In the genomic region with DNA sequence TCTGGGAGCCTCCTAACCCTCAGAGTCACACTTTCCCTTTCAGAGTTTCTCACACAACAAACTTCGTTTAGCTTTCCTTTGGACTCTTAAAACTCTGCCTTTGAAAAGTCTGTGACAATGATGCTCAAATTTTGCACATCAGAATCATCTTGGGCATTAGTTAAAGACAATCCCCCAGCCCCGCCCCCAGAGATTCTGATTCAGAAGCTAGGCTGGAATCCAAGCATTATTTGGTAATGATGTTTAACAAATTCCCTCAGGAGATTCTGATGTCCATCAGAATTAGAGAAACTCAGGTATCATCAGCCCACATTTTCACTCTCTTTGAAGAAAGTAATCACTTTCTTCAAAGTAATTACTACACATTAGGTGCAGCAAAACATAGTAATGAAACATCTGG, we compare ENCODE assay signal across 14 cellular contexts.
"Had no signal": no experiment of that assay in that cellular context is flagged by ENCODE, and none has a peak within 500 bp of the region (broad histone marks: within the 10 kb centered on the region; RNA-seq: fewer than 3 reads in every experiment).

No MANE protein-coding gene starts in this region.

- H3K9me3 ChIP-seq: tibial nerve, vagina had no signal

- H3K27ac ChIP-seq: cardiac muscle cell, foreskin keratinocyte, tibial nerve, vagina had no signal

- DNase-seq: activated CD4-positive, CD25-positive, alpha-beta regulatory T cell treated with anti-CD3 and anti-CD28 coated beads, Interleukin-2, amount 50 U/mL, for 72 hours; activated naive CD4-positive, alpha-beta T cell treated with Interleukin-2 at 50 U/mL for 16 hours; aorta; glutamatergic neuron; hypothalamus; occipital lobe; stimulated activated CD4-positive, alpha-beta T cell treated with anti-CD3 and anti-CD28 coated beads, Interleukin-15, amount 100 ng/mL, for 24 hours; stimulated activated CD4-positive, alpha-beta T cell treated with anti-CD3 and anti-CD28 coated beads, Interleukin-4, amount 100 ng/mL, for 24 hours; stimulated activated naive CD4-positive, alpha-beta T cell; substantia nigra had no signal

- H3K36me3 ChIP-seq: cardiac muscle cell, tibial nerve, vagina had no signal

- H3K27me3 ChIP-seq: cardiac muscle cell, tibial nerve, vagina had no signal

- H3K4me3 ChIP-seq: cardiac muscle cell, tibial nerve, vagina had no signal

- H3K4me1 ChIP-seq: tibial nerve, vagina had no signal
